ENCODE assay signal across 21 cellular contexts in the genomic region with DNA sequence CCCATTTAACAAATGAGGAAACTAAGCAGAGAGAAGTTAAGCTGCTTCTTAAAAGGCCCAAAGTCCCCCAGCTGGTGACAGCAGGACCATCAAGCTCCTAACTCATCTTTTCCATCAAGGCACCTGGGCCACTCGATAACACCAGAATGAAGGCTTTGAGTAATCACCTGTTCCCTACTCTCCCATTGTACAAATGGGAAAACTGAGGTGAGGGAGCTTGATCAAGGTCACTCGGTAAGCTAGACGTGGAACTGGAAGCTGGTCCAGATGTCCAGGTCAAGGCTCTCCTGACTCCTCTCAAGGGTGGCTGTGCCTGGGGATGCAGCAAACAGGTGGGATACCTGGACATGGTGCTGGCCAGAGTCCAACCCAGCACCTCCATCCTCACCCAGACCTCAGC.
DNase-seq lines count a peak whose midpoint lies in the region; ATAC-seq lines count a peak whose summit lies in the region.
"Had no signal": no experiment of that assay in that cellular context is flagged by ENCODE, and none has a peak within 500 bp of the region (broad histone marks: within the 10 kb centered on the region; RNA-seq: fewer than 3 reads in every experiment).

No MANE protein-coding gene starts in this region.

- H2AK5ac ChIP-seq in trophoblast cell (ENCODE audit: low read length): peak overlapping the region; percentile 88

- H3K9ac ChIP-seq in trophoblast cell (ENCODE audit: low read length): no peak overlapping the region
- H3K9ac ChIP-seq: BLaER1 had no signal

- H3K79me1 ChIP-seq in trophoblast cell (ENCODE audit: low read length): peaks cover 10% of the 10 kb centered on the region

- no peak overlapping the region for H3K4ac ChIP-seq in trophoblast cell (ENCODE audit: low read depth, low read length)

- H3K4me2 ChIP-seq in trophoblast cell (ENCODE audit: low read length): no peak overlapping the region
- H3K4me2 ChIP-seq: BLaER1 had no signal

- H3K14ac ChIP-seq in trophoblast cell (ENCODE audit: low read length): peak overlapping the region; percentile 37

- H2BK5ac ChIP-seq in trophoblast cell (ENCODE audit: low read depth, low read length, poor library complexity): no peak overlapping the region

- H3K4me1 ChIP-seq in trophoblast cell (ENCODE audit: control insufficient read depth in 1 of 2, insufficient read depth in 2 of 2, low read length in 2 of 2): peaks cover 11 to 18% of the 10 kb centered on the region in 2 experiments

- H3K23ac ChIP-seq in trophoblast cell (ENCODE audit: low read length): no peak overlapping the region

- H3K79me2 ChIP-seq in trophoblast cell (ENCODE audit: control insufficient read depth, insufficient read depth, low read length, poor library complexity): no peaks in the 10 kb centered on the region

- H2BK12ac ChIP-seq in trophoblast cell (ENCODE audit: low read length): peak overlapping the region; percentile 47

- no CpG with 5 or more reads among the region's 3 CpGs for WGBS in trophoblast cell (ENCODE audit: extremely low coverage, insufficient coverage, insufficient read length)

- no peak overlapping the region for H3K27ac ChIP-seq in trophoblast cell (ENCODE audit: low read depth, low read length)
- H3K27ac ChIP-seq: 22Rv1, BLaER1, C4-2B had no signal

- no peaks in the 10 kb centered on the region for H3K27me3 ChIP-seq in trophoblast cell (ENCODE audit: insufficient read depth, low read length)
- H3K27me3 ChIP-seq: BLaER1 had no signal

- ATAC-seq in GM18907 (IDR thresholded peaks at IDR 0.05; ENCODE audit: unreplicated experiment): no peak
- no peak for ATAC-seq in GM19455 (IDR thresholded peaks at IDR 0.05; ENCODE audit: unreplicated experiment)
- ATAC-seq: CD8-positive, alpha-beta T cell; GM12878 had no signal

- no peak overlapping the region for H2AFZ ChIP-seq in trophoblast cell (ENCODE audit: insufficient read depth, low read length, poor library complexity)

- DNase-seq in NCI-H82 (lab: John Stamatoyannopoulos, UW) (peak; percentile 4), NCI-H82 treated with DMSO at 0.1 percent for 48 hours (lab: John Stamatoyannopoulos, UW; ENCODE audit: unreplicated experiment) (no peak), ecto neural progenitor cell (ENCODE audit: low spot score) (peak; percentile 17), trophoblast cell (no peak), D341Med (ENCODE audit: low spot score) (no peak)
- DNase-seq: Caco-2; CD4-positive, CD25-positive, alpha-beta regulatory T cell; CD8-positive, alpha-beta T cell; DMS 273 treated with DMSO at 0.1 percent for 48 hours; DMS79; EL; GDM1; GOT3; HFFc6 had no signal

- no peak overlapping the region for H4K12ac ChIP-seq in trophoblast cell (ENCODE audit: low read depth, low read length)

- no peak overlapping the region for H3K4me3 ChIP-seq in trophoblast cell (ENCODE audit: low read depth, low read length)
- H3K4me3 ChIP-seq: BLaER1, GM12878, HAP-1 had no signal

- no peak overlapping the region for H4K8ac ChIP-seq in trophoblast cell (ENCODE audit: low read depth, low read length)

- H2BK120ac ChIP-seq in trophoblast cell (ENCODE audit: insufficient read depth, low read length, poor library complexity): no peak overlapping the region

- H4K91ac ChIP-seq in trophoblast cell (ENCODE audit: low read depth, low read length): peak overlapping the region; percentile 48

- no peaks in the 10 kb centered on the region for H3K36me3 ChIP-seq in trophoblast cell (ENCODE audit: control insufficient read depth in 1 of 2, insufficient read depth in 2 of 2, low read length in 2 of 2)
- H3K36me3 ChIP-seq: BLaER1, HAP-1 had no signal

- H3K9me3 ChIP-seq in trophoblast cell (ENCODE audit: insufficient read depth, low read depth, low read length): no peaks in the 10 kb centered on the region
- H3K9me3 ChIP-seq: BLaER1, Caco-2, HAP-1 had no signal

- H3K18ac ChIP-seq in trophoblast cell (ENCODE audit: low read length): no peak overlapping the region

Comparison
In these comparisons a context has a peak if more than half of its experiments do, and no peak if none do; other contexts are left out.
1. DNase-seq: peak in NCI-H82 (single experiment) and ecto neural progenitor cell (single experiment); none in NCI-H82 treated with DMSO at 0.1 percent for 48 hours (single experiment), trophoblast cell (0 of 2) and D341Med (single experiment).